ENCODE assay signal across 20 cellular contexts in the genomic region with DNA sequence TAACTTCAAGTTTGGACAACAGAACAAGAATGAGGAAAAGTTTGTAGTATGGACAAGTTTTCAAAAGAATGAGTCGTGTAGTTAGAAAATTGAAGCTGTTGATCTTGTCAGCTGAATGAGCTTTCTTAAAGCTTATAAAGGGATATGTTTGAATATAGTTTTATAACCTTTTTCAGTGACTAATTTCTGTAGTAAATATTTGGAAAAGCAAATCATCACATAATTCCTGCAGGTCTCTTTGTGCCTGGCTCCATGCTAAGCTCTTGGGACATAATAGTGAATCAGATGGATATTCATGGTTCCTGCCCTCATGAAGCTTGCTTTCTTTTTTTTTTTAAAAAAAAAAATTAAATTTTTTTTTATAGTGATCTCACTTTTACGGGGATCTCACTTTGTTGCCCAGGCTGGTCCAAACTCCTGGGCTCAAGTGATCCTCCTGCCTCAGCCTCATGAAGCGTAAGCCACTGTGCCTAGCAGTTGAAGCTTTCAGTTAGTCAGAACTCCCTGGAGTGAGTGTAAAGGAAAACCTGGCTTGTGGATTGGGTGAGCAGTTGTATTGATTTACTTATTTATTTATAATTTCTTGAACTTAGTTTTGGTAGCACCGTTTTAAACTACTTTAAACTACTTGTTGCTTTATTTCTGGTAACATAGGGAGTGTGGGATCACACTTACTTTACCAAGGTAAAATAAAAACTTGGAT. TPM values are rescaled to one million over a fixed set of nuclear protein-coding genes. Genes with fewer than 3 reads are reported as not detected.
DNase-seq lines count a peak whose midpoint lies in the region; ATAC-seq and TF ChIP-seq lines count a peak whose summit lies in the region.
"Had no signal": no experiment of that assay in that cellular context is flagged by ENCODE, and none has a peak within 500 bp of the region (broad histone marks: within the 10 kb centered on the region; RNA-seq: fewer than 3 reads in every experiment).

No MANE protein-coding gene starts in this region.

- H3K4me2 ChIP-seq in GM23338, result peak overlapping the region; percentile 40; the same call in 1 of the 2 replicates

- H3K79me2 ChIP-seq in GM23338 (replicated peaks; ENCODE audit: insufficient read depth), result peaks cover 100% of the 10 kb centered on the region

- H3K27me3 Mint-ChIP-seq in CD4-positive, CD25-positive, alpha-beta regulatory T cell, result no peaks in the 10 kb centered on the region
- H3K27me3 Mint-ChIP-seq in GM23338 (ENCODE audit: insufficient read depth, low read depth, poor library complexity), result peaks cover 5% of the 10 kb centered on the region
- H3K27me3 Mint-ChIP-seq in WTC11 (ENCODE audit: low read depth), result no peaks in the 10 kb centered on the region
- peaks cover 0 to 1% (median 0%) of the 10 kb centered on the region in 5 donors for H3K27me3 Mint-ChIP-seq in naive thymus-derived CD8-positive, alpha-beta T cell

- H3F3A ChIP-seq in GM23338 (replicated peaks; ENCODE audit: low read depth), result no peaks in the 10 kb centered on the region

- ATAC-seq in CD4-positive, CD25-positive, alpha-beta regulatory T cell (ENCODE audit: low read depth in 2 of 2), result no peak
- ATAC-seq in GM23338 (no peak; the same call in 2 of the 3 replicates), WTC11 (no peak), left lung (no peak)
- ATAC-seq in naive thymus-derived CD8-positive, alpha-beta T cell, result no peak
- ATAC-seq: HCT116 had no signal

- no peaks in the 10 kb centered on the region for H3K27me3 ChIP-seq in CD4-positive, CD25-positive, alpha-beta regulatory T cell (ENCODE audit: control insufficient read depth, insufficient read depth, low read length)
- no peaks in the 10 kb centered on the region for H3K27me3 ChIP-seq in GM23338 (ENCODE audit: insufficient read depth)
- H3K27me3 ChIP-seq in left lung, result no peaks in the 10 kb centered on the region
- H3K27me3 ChIP-seq: MG63 had no signal

- peak overlapping the region in 3 of 4 donors; percentile 7 to 54 (median 13) for H3K4me3 Mint-ChIP-seq in CD4-positive, CD25-positive, alpha-beta regulatory T cell
- H3K4me3 Mint-ChIP-seq in GM23338 (no peak overlapping the region), WTC11 (no peak overlapping the region)
- H3K4me3 Mint-ChIP-seq in naive thymus-derived CD8-positive, alpha-beta T cell, result peak overlapping the region in 6 of 10 donors; percentile 5 to 69 (median 54)
- H3K4me3 Mint-ChIP-seq: CD14-positive monocyte had no signal

- POLR2A ChIA-PET in WTC11 (lab: Charles Lee), result no interaction called here
- POLR2A ChIA-PET in naive thymus-derived CD8-positive, alpha-beta T cell (lab: Charles Lee), result interaction anchor here (0.6 to 0.9 kb wide), 2 partner anchors 16 to 41 kb away, joined by 3 read pairs; a partner anchor contains a TSS

- H3K27ac ChIP-seq in CD4-positive, CD25-positive, alpha-beta regulatory T cell (ENCODE audit: insufficient read depth, low read length, poor library complexity, severe bottlenecking), result no peak overlapping the region
- H3K27ac ChIP-seq in GM23338 (ENCODE audit: low read depth) (no peak overlapping the region), left lung (no peak overlapping the region)
- H3K27ac ChIP-seq: A549, HL-60 had no signal

- H3K36me3 Mint-ChIP-seq in CD4-positive, CD25-positive, alpha-beta regulatory T cell, result peaks cover 7% of the 10 kb centered on the region
- H3K36me3 Mint-ChIP-seq in GM23338 (ENCODE audit: low read depth), result no peaks in the 10 kb centered on the region
- H3K36me3 Mint-ChIP-seq in WTC11, result no peaks in the 10 kb centered on the region
- H3K36me3 Mint-ChIP-seq in naive thymus-derived CD8-positive, alpha-beta T cell, result peaks cover 0 to 12% (median 10%) of the 10 kb centered on the region in 3 donors

- peaks cover 2% of the 10 kb centered on the region for H3K36me3 ChIP-seq in CD4-positive, CD25-positive, alpha-beta regulatory T cell (ENCODE audit: control insufficient read depth, insufficient read depth, low read length)
- H3K36me3 ChIP-seq in GM23338 (ENCODE audit: insufficient read depth), result no peaks in the 10 kb centered on the region
- no peaks in the 10 kb centered on the region for H3K36me3 ChIP-seq in left lung

- H3K4me1 ChIP-seq in CD4-positive, CD25-positive, alpha-beta regulatory T cell (ENCODE audit: control insufficient read depth, insufficient read depth, low read length, poor library complexity, severe bottlenecking), result peaks cover 76% of the 10 kb centered on the region
- H3K4me1 ChIP-seq in GM23338 (ENCODE audit: insufficient read depth) (peaks cover 50% of the 10 kb centered on the region), left lung (peaks cover 3 to 96% of the 10 kb centered on the region in 2 donors)

- peak overlapping the region; percentile 30 for H3K4me3 ChIP-seq in CD4-positive, CD25-positive, alpha-beta regulatory T cell (ENCODE audit: low read depth, low read length)
- H3K4me3 ChIP-seq in GM23338, result no peak overlapping the region
- no peak overlapping the region for H3K4me3 ChIP-seq in left lung
- H3K4me3 ChIP-seq: A549, MG63 had no signal

- peaks cover 0 to 8% of the 10 kb centered on the region in 2 experiments for H3K9me3 ChIP-seq in CD4-positive, CD25-positive, alpha-beta regulatory T cell (ENCODE audit: control insufficient read depth in 2 of 2, low read length in 2 of 2)
- no peaks in the 10 kb centered on the region for H3K9me3 ChIP-seq in left lung
- H3K9me3 ChIP-seq: A549 had no signal

- no peak overlapping the region for H3K27ac Mint-ChIP-seq in CD4-positive, CD25-positive, alpha-beta regulatory T cell
- H3K27ac Mint-ChIP-seq in GM23338, result no peak overlapping the region
- H3K27ac Mint-ChIP-seq in WTC11, result peak overlapping the region; percentile 84
- H3K27ac Mint-ChIP-seq in naive thymus-derived CD8-positive, alpha-beta T cell, result peak overlapping the region in 4 of 10 donors; percentile 7 to 63 (median 20)

- H3K4me1 Mint-ChIP-seq in CD4-positive, CD25-positive, alpha-beta regulatory T cell, result peaks cover 64 to 94% (median 79%) of the 10 kb centered on the region in 4 donors
- peaks cover 78% of the 10 kb centered on the region for H3K4me1 Mint-ChIP-seq in GM23338
- peaks cover 82% of the 10 kb centered on the region for H3K4me1 Mint-ChIP-seq in WTC11
- H3K4me1 Mint-ChIP-seq in naive thymus-derived CD8-positive, alpha-beta T cell, result peaks cover 52 to 94% (median 89%) of the 10 kb centered on the region in 4 donors

- CTCF ChIA-PET in WTC11 (lab: Charles Lee), result interaction anchor here (0.7 to 1.4 kb wide), 5 partner anchors 10 to 226 kb away, joined by 3 to 6 read pairs (median 3); no protein-coding TSS in a partner anchor

- no peak overlapping the region for H2AFZ ChIP-seq in GM23338

- H3K9me2 ChIP-seq in GM23338 (ENCODE audit: insufficient read depth), result 0 out of 2 replicates have a peak, but pooled peaks cover 3% of the 10 kb centered on the region

- no peak for TF ChIP-seq CTCF in GM23338 (conservative IDR thresholded peaks at IDR 0.05; ENCODE audit: low read depth in 2 of 2)
- TF ChIP-seq CTCF in WTC11 (IDR thresholded peaks at IDR 0.05), result no peak
- no peak for TF ChIP-seq CTCF in left lung (IDR thresholded peaks at IDR 0.05)

- intact Hi-C loops in left lung (cut with DNase I), result no loop called here

- H3K9me3 Mint-ChIP-seq in CD4-positive, CD25-positive, alpha-beta regulatory T cell, result peaks cover 0 to 6% (median 0%) of the 10 kb centered on the region in 7 donors
- no peaks in the 10 kb centered on the region for H3K9me3 Mint-ChIP-seq in GM23338
- H3K9me3 Mint-ChIP-seq in WTC11, result no peaks in the 10 kb centered on the region
- H3K9me3 Mint-ChIP-seq in naive thymus-derived CD8-positive, alpha-beta T cell, result peaks cover 0 to 10% (median 4%) of the 10 kb centered on the region in 9 donors

- DNase-seq in CD4-positive, CD25-positive, alpha-beta regulatory T cell, result no peak
- DNase-seq in GM23338 (ENCODE audit: low spot score) (no peak), WTC11 (ENCODE audit: low spot score) (no peak), NCI-H2029 treated with DMSO at 0.1 percent for 48 hours (lab: John Stamatoyannopoulos, UW) (no peak), left lung (no peak), NCI-H69 (lab: John Stamatoyannopoulos, UW) (no peak), pons (ENCODE audit: low spot score) (no peak)
- no peak for DNase-seq in naive thymus-derived CD8-positive, alpha-beta T cell
- DNase-seq: KBM-7, MG63, NCI-H1105, NCI-H1694 treated with DMSO at 0.1 percent for 48 hours, NCI-H345, NCI-H526 treated with DMSO at 0.1 percent for 48 hours, RPMI8226, SIG-M5 had no signal

- H4K20me1 ChIP-seq in GM23338 (replicated peaks; ENCODE audit: insufficient read depth), result peaks cover 78% of the 10 kb centered on the region

TF ChIP-seq in GM23338, 12 proteins besides CTCF, POLR2A, EP300 and RAD21 (continues in another document):
- TF ChIP-seq POLR2AphosphoS5 (IDR thresholded peaks at IDR 0.05; ENCODE audit: low read depth) (no peak), ZNF331 (CRISPR knock-in tag; IDR thresholded peaks at IDR 0.05; ENCODE audit: low read depth) (no peak)
- TF ChIP-seq, protein P1, sequence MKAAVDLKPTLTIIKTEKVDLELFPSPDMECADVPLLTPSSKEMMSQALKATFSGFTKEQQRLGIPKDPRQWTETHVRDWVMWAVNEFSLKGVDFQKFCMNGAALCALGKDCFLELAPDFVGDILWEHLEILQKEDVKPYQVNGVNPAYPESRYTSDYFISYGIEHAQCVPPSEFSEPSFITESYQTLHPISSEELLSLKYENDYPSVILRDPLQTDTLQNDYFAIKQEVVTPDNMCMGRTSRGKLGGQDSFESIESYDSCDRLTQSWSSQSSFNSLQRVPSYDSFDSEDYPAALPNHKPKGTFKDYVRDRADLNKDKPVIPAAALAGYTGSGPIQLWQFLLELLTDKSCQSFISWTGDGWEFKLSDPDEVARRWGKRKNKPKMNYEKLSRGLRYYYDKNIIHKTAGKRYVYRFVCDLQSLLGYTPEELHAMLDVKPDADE (IDR thresholded peaks at IDR 0.05), result no peak

TF ChIP-seq in WTC11, 78 proteins besides CTCF, POLR2A, EP300 and RAD21 (continues in another document):
- TF ChIP-seq CREM (CRISPR knock-in tag; IDR thresholded peaks at IDR 0.05), result no peak

RNA-seq across cellular contexts. Expression of a gene that starts 15.5 kb away (rescaled TPM):
- 143 TPM for total RNA-seq in CD4-positive, CD25-positive, alpha-beta regulatory T cell
- polyA plus RNA-seq in CD4-positive, CD25-positive, alpha-beta regulatory T cell, result 1 to 10 TPM; 2.6 to 6.6 (median 5.6) TPM
- 82.9 and 84.7 TPM in 2 replicates for total RNA-seq in GM23338 (2014; rRNA removed; shearing (Covaris generic))
- 10.3 and 11.0 TPM in 2 replicates for polyA plus RNA-seq in GM23338 (2016; fragmentation: Nextera tagmentation; extraction: Ambion mirVana)
- total RNA-seq in WTC11 (2021) (54.6 to 56.5 TPM (median 54.8 TPM) in 3 replicates), left lung (10 to 100 TPM; 57.0 to 61.9 TPM)
- total RNA-seq in naive thymus-derived CD8-positive, alpha-beta T cell, result 100 to 1,000 TPM; 140 to 146 TPM
- polyA plus RNA-seq in naive thymus-derived CD8-positive, alpha-beta T cell, result 1 to 10 TPM; 1.8 to 5.4 (median 2.2) TPM

Comparison
In these comparisons a context has a peak if more than half of its experiments do, and no peak if none do; other contexts are left out.
1. H3K4me3 Mint-ChIP-seq: peak in CD4-positive, CD25-positive, alpha-beta regulatory T cell (3 of 4) and naive thymus-derived CD8-positive, alpha-beta T cell (6 of 10); none in GM23338 (single experiment) and WTC11 (single experiment).